ENCODE assay signal across 12 cellular contexts in genomic region chr15:75678324-75678690, GRCh38. TPM values are rescaled to one million over a fixed set of nuclear protein-coding genes. Genes with fewer than 3 reads are reported as not detected.
DNase-seq lines count a peak whose midpoint lies in the region; ATAC-seq, FAIRE-seq and TF ChIP-seq lines count a peak whose summit lies in the region.
"Not testable (repeated sequence)": the region's sequence is repeated elsewhere in the genome, so short reads cannot be mapped to it uniquely, and the experiment has no call there.
"Had no signal": no experiment of that assay in that cellular context is flagged by ENCODE, and none has a peak within 500 bp of the region (broad histone marks: within the 10 kb centered on the region; RNA-seq: fewer than 3 reads in every experiment).

No MANE protein-coding gene starts in this region.

- 53% methylated on average over 6 of the region's 6 CpGs for WGBS in K562 (ENCODE audit: insufficient coverage, low coverage, missing lambda C conversion rate)
- 81 to 92% methylated on average over 5 to 6 of the region's 6 CpGs for WGBS in gastroesophageal sphincter (ENCODE audit: low coverage in 1 of 2), 2 donors

- ATAC-seq in RWPE2 (ENCODE audit: low read depth); K562; gastroesophageal sphincter; stimulated activated effector memory CD8-positive, alpha-beta T cell treated with anti-CD3 and anti-CD28 coated beads, Interleukin-12 subunit alpha, Interleukin-12 subunit beta, amount 100 ng/mL, for 72 hours: not testable (repeated sequence)

- TF ChIP-seq RAD21 in K562 (CRISPR knock-in tag; conservative IDR thresholded peaks at IDR 0.05 in 1 of 2, IDR thresholded peaks at IDR 0.05 in 1 of 2): not testable (repeated sequence)

- DNase-seq in HFFc6; RWPE2 (ENCODE audit: low spot score); K562 (ENCODE audit: extremely low read depth in 1 of 4, low spot score in 3 of 4); stimulated activated effector memory CD8-positive, alpha-beta T cell treated with anti-CD3 and anti-CD28 coated beads, Interleukin-12 subunit alpha, Interleukin-12 subunit beta, amount 100 ng/mL, for 72 hours (ENCODE audit: low spot score in 2 of 2); tibial artery: not testable (repeated sequence)

- H2AFZ ChIP-seq in OCI-LY3 (ENCODE audit: low read depth, low read length): peak overlapping the region; percentile 40; the same call in 1 of the 2 replicates
- not testable (repeated sequence) for H2AFZ ChIP-seq in K562 (ENCODE audit: low read depth, low read length)

- not testable (repeated sequence) for H3K4me3 Mint-ChIP-seq in HFFc6; stimulated activated effector memory CD8-positive, alpha-beta T cell treated with anti-CD3 and anti-CD28 coated beads, Interleukin-12 subunit alpha, Interleukin-12 subunit beta, amount 100 ng/mL, for 72 hours

- not testable (repeated sequence) for H3K27ac ChIP-seq in BLaER1 treated with 17β-estradiol and CSF1 and Interleukin-3, amounts not matched to agents 10 nM and 100 nM; OCI-LY3 (ENCODE audit: low read length); K562 (ENCODE audit: extremely low read depth, low read depth, low read length)
- H3K27ac ChIP-seq in RWPE2 (ENCODE audit: poor library complexity, severe bottlenecking) (peak overlapping the region; percentile 16), gastroesophageal sphincter (peak overlapping the region in 3 of 4 donors; percentile 9 to 66 (median 35)), tibial artery (peak overlapping the region; percentile 18 to 89)

- H3K27ac Mint-ChIP-seq in HFFc6: peak overlapping the region; percentile 36; the same call in 1 of the 2 replicates
- H3K27ac Mint-ChIP-seq in stimulated activated effector memory CD8-positive, alpha-beta T cell treated with anti-CD3 and anti-CD28 coated beads, Interleukin-12 subunit alpha, Interleukin-12 subunit beta, amount 100 ng/mL, for 72 hours: peak overlapping the region; percentile 68

- H3K4me2 ChIP-seq in BLaER1 treated with 17β-estradiol and CSF1 and Interleukin-3, amounts not matched to agents 10 nM and 100 nM: peak overlapping the region in 9 of 11 experiments; percentile 60 to 82 (median 69); a peak in 16 of 22 replicates
- H3K4me2 ChIP-seq in OCI-LY3 (ENCODE audit: low read length); K562 (ENCODE audit: insufficient read depth, low read length): not testable (repeated sequence)

- not testable (repeated sequence) for H3K27me3 ChIP-seq in BLaER1 treated with 17β-estradiol and CSF1 and Interleukin-3, amounts not matched to agents 10 nM and 100 nM; OCI-LY3 (ENCODE audit: low read depth, low read length); RWPE2 (ENCODE audit: insufficient read depth, poor library complexity, severe bottlenecking); K562 (ENCODE audit: control insufficient read depth in 2 of 2, insufficient read depth in 2 of 2, low read length in 2 of 2); gastroesophageal sphincter; tibial artery

- H3K36me3 Mint-ChIP-seq in HFFc6 (ENCODE audit: low read depth): peaks cover 12% of the 10 kb centered on the region
- not testable (repeated sequence) for H3K36me3 Mint-ChIP-seq in stimulated activated effector memory CD8-positive, alpha-beta T cell treated with anti-CD3 and anti-CD28 coated beads, Interleukin-12 subunit alpha, Interleukin-12 subunit beta, amount 100 ng/mL, for 72 hours

- intact Hi-C loops in K562 (cut with micrococcal nuclease); tibial artery (cut with DNase I; ENCODE audit: low total_unique reads): not testable (repeated sequence)

- CTCF ChIA-PET in K562 (lab: Yijun Ruan, JAX; ENCODE audit: low intra/inter-chr PET ratio): not testable (repeated sequence)

- in situ Hi-C loops in K562 (cut with MboI): loop anchor here (5.0 to 10.0 kb wide), 2 partner anchors 311 to 654 kb away; partner anchors contain the start of genes MAN2C1 and PPCDC

- H3K27me3 Mint-ChIP-seq in HFFc6 (ENCODE audit: insufficient read depth): peaks cover 16% of the 10 kb centered on the region

- not testable (repeated sequence) for TF ChIP-seq POLR2A in K562 (conservative IDR thresholded peaks at IDR 0.05); gastroesophageal sphincter (IDR thresholded peaks at IDR 0.05)

- FAIRE-seq in K562 (lab: Jason Lieb, UNC): not testable (repeated sequence)

- not testable (repeated sequence) for H3K9me3 ChIP-seq in BLaER1 treated with 17β-estradiol and CSF1 and Interleukin-3, amounts not matched to agents 10 nM and 100 nM (replicated peaks in 1 of 11); OCI-LY3 (ENCODE audit: insufficient read depth, low read length); RWPE2 (ENCODE audit: severe bottlenecking); K562 (replicated peaks; ENCODE audit: control insufficient read depth, insufficient read depth, low read depth, low read length); gastroesophageal sphincter; tibial artery

- not testable (repeated sequence) for H3K79me2 ChIP-seq in OCI-LY3 (ENCODE audit: low read length); K562 (ENCODE audit: control insufficient read depth, insufficient read depth, low read length)

- H3K9ac ChIP-seq in BLaER1 treated with 17β-estradiol and CSF1 and Interleukin-3, amounts not matched to agents 10 nM and 100 nM; OCI-LY3 (ENCODE audit: low read length); K562 (ENCODE audit: insufficient read depth in 1 of 2, low read depth in 2 of 2, low read length in 2 of 2): not testable (repeated sequence)

- H3K9me3 Mint-ChIP-seq in HFFc6; stimulated activated effector memory CD8-positive, alpha-beta T cell treated with anti-CD3 and anti-CD28 coated beads, Interleukin-12 subunit alpha, Interleukin-12 subunit beta, amount 100 ng/mL, for 72 hours: not testable (repeated sequence)

- POLR2A ChIA-PET in K562 (lab: Yijun Ruan, JAX): interaction anchor here (1.2 to 1.6 kb wide), 2 partner anchors 9 to 12 kb away, joined by 3 to 14 read pairs; no protein-coding TSS in a partner anchor

- H3K4me3 ChIP-seq in BLaER1 treated with 17β-estradiol and CSF1 and Interleukin-3, amounts not matched to agents 10 nM and 100 nM; OCI-LY3 (ENCODE audit: low read length); RWPE2 (ENCODE audit: severe bottlenecking); K562; gastroesophageal sphincter; tibial artery: not testable (repeated sequence)

- TF ChIP-seq CTCF in HFFc6 (IDR thresholded peaks at IDR 0.05); OCI-LY3 (IDR thresholded peaks at IDR 0.05; ENCODE audit: low read depth, low read length); RWPE2 (IDR thresholded peaks at IDR 0.05; ENCODE audit: poor library complexity, severe bottlenecking); K562 (IDR thresholded peaks at IDR 0.05 in 2 of 3, conservative IDR thresholded peaks at IDR 0.05 in 1 of 3; ENCODE audit: insufficient read depth in 2 of 3, low read depth in 1 of 3, low read length in 3 of 3); gastroesophageal sphincter (IDR thresholded peaks at IDR 0.05); tibial artery (IDR thresholded peaks at IDR 0.05): not testable (repeated sequence)

- H3K36me3 ChIP-seq in BLaER1 treated with 17β-estradiol and CSF1 and Interleukin-3, amounts not matched to agents 10 nM and 100 nM; OCI-LY3 (replicated peaks; ENCODE audit: low read depth, low read length); RWPE2 (ENCODE audit: low read depth); K562 (ENCODE audit: control insufficient read depth, insufficient read depth, low read length): not testable (repeated sequence)
- H3K36me3 ChIP-seq in gastroesophageal sphincter: peaks cover 0 to 90% of the 10 kb centered on the region in 2 donors
- H3K36me3 ChIP-seq in tibial artery: peaks cover 64 to 85% (median 76%) of the 10 kb centered on the region in 3 donors

- peaks cover 20% of the 10 kb centered on the region for H3K4me1 Mint-ChIP-seq in HFFc6 (ENCODE audit: low read depth)
- not testable (repeated sequence) for H3K4me1 Mint-ChIP-seq in stimulated activated effector memory CD8-positive, alpha-beta T cell treated with anti-CD3 and anti-CD28 coated beads, Interleukin-12 subunit alpha, Interleukin-12 subunit beta, amount 100 ng/mL, for 72 hours

- not testable (repeated sequence) for BruUV-seq in K562 (replicated peaks; lab: Mats Ljungman, UMichigan)

- not testable (repeated sequence) for TF ChIP-seq EP300 in K562 (IDR thresholded peaks at IDR 0.05; ENCODE audit: low read length); gastroesophageal sphincter (IDR thresholded peaks at IDR 0.05)

- H3K4me1 ChIP-seq in BLaER1 treated with 17β-estradiol and CSF1 and Interleukin-3, amounts not matched to agents 10 nM and 100 nM: peaks cover 24 to 66% (median 53%) of the 10 kb centered on the region in 10 experiments
- not testable (repeated sequence) for H3K4me1 ChIP-seq in OCI-LY3 (ENCODE audit: low read length)
- H3K4me1 ChIP-seq in RWPE2 (ENCODE audit: insufficient read depth, poor library complexity, severe bottlenecking) (peaks cover 13% of the 10 kb centered on the region), K562 (replicated peaks in 1 of 2; ENCODE audit: control insufficient read depth in 2 of 2, insufficient read depth in 2 of 2, low read length in 2 of 2) (peaks cover 0 to 47% of the 10 kb centered on the region in 2 experiments; a peak in 3 of 5 replicates), gastroesophageal sphincter (peaks cover 0 to 42% (median 21%) of the 10 kb centered on the region in 3 donors), tibial artery (peaks cover 6 to 41% (median 37%) of the 10 kb centered on the region in 4 donors)

- peaks cover 0 to 12% (median 0%) of the 10 kb centered on the region in 11 experiments; a peak in 5 of 22 replicates for H4K20me1 ChIP-seq in BLaER1 treated with 17β-estradiol and CSF1 and Interleukin-3, amounts not matched to agents 10 nM and 100 nM
- H4K20me1 ChIP-seq in OCI-LY3 (ENCODE audit: insufficient read depth, low read length); K562 (replicated peaks; ENCODE audit: control insufficient read depth, insufficient read depth, low read length): not testable (repeated sequence)

- H3K9me1 ChIP-seq in K562 (ENCODE audit: control insufficient read depth, insufficient read depth, low read length): not testable (repeated sequence)

RNA-seq across cellular contexts. Expression of gene SNX33, which starts 30.6 kb away (rescaled TPM):
- total RNA-seq in HFFc6 (2021; fragmentation: NEBNext Ultra II Directional; extraction: Animal tissue kit (Norgen Biotek cat#: 25700)): 10 to 100 TPM; 23.3 to 28.1 (median 25.3) TPM
- total RNA-seq in K562 (2011; cell fraction: chromatin; rRNA removed; ENCODE audit: low replicate concordance): 12.7 and 30.2 TPM in 2 replicates
- total RNA-seq in K562 (2011; cell fraction: nucleolus; rRNA removed): 20.0 and 22.7 TPM in 2 replicates
- 17.2 and 19.9 TPM in 2 replicates for total RNA-seq in K562 (2011; cell fraction: nucleoplasm; rRNA removed)
- total RNA-seq in K562 (2014; rRNA removed) (10.0 and 13.0 TPM in 2 replicates), K562 (2014; rRNA removed; fragmentation: Illumina TruSeq; extraction: Trizol) (4.3 and 4.7 TPM in 2 replicates), K562 (2015; rRNA removed; fragmentation: Illumina TruSeq; extraction: Trizol) (8.3 and 8.8 TPM in 2 replicates), K562 (2021) (14.1 and 14.8 TPM in 2 replicates), gastroesophageal sphincter (10 to 100 TPM; 32.8 to 51.5 (median 41.2) TPM)
- polyA plus RNA-seq in K562 (2011; rRNA removed) (7.9 and 8.2 TPM in 2 replicates), K562 (2014; fragmentation: Illumina TruSeq; extraction: Trizol) (10.1 TPM in 2 replicates), K562 (2014; fragmentation: Nextera tagmentation; extraction: Ambion mirVana) (1 to 10 TPM; 1.4 to 1.8 TPM), K562 (2014; rRNA removed) (7.5 and 8.3 TPM in 2 replicates)
- polyA plus RNA-seq in K562 (2011; cell fraction: cytosol; rRNA removed): 9.2 and 11.6 TPM in 2 replicates
- polyA plus RNA-seq in K562 (2011; cell fraction: nucleus; rRNA removed): 16.8 and 25.3 TPM in 2 replicates
- polyA plus RNA-seq in K562 (2012): 11.0 and 16.8 TPM in 2 replicates
- 10.9 and 12.8 TPM in 2 replicates for polyA minus RNA-seq in K562 (2011; rRNA and poly(A)+ RNA removed)
- polyA minus RNA-seq in K562 (2011; cell fraction: cytosol; rRNA and poly(A)+ RNA removed): 11.5 and 12.8 TPM in 2 replicates
- 10.5 and 12.7 TPM in 2 replicates for polyA minus RNA-seq in K562 (2011; cell fraction: nucleus; rRNA and poly(A)+ RNA removed)

RNA-seq across cellular contexts. Expression of gene CSPG4, which starts 34.3 kb away (rescaled TPM):
- total RNA-seq in HFFc6 (2021; fragmentation: NEBNext Ultra II Directional; extraction: Animal tissue kit (Norgen Biotek cat#: 25700)): 100 to 1,000 TPM in 1 of 6 experiments, 10 to 100 TPM in 5; 81.2 to 111 (median 95.7) TPM
- total RNA-seq in K562 (2011; cell fraction: chromatin; rRNA removed; ENCODE audit: low replicate concordance): 0.07 and 1.1 TPM in 2 replicates
- 0.39 and 1.2 TPM in 2 replicates for total RNA-seq in K562 (2011; cell fraction: nucleolus; rRNA removed)
- total RNA-seq in K562 (2011; cell fraction: nucleoplasm; rRNA removed): 0.22 and 0.23 TPM in 2 replicates
- total RNA-seq in K562 (2014; rRNA removed) (0.08 TPM in 1 of 2 replicates, not detected in the other), K562 (2014; rRNA removed; fragmentation: Illumina TruSeq; extraction: Trizol) (not detected in 2 replicates), K562 (2015; rRNA removed; fragmentation: Illumina TruSeq; extraction: Trizol) (under 0.01 TPM in 1 of 2 replicates, not detected in the other), K562 (2021) (0.07 TPM in 2 replicates), gastroesophageal sphincter (100 to 1,000 TPM in 3 of 4 donors, 10 to 100 TPM in 1; 98.7 to 396 (median 151) TPM)
- polyA plus RNA-seq in K562 (2011; rRNA removed) (0.04 and 0.08 TPM in 2 replicates), K562 (2014; fragmentation: Illumina TruSeq; extraction: Trizol) (0.01 and 0.03 TPM in 2 replicates), K562 (2014; fragmentation: Nextera tagmentation; extraction: Ambion mirVana) (not detected), K562 (2014; rRNA removed) (not detected in 2 replicates)
- polyA plus RNA-seq in K562 (2011; cell fraction: cytosol; rRNA removed): 0.06 and 0.16 TPM in 2 replicates
- 0.21 and 0.73 TPM in 2 replicates for polyA plus RNA-seq in K562 (2011; cell fraction: nucleus; rRNA removed)
- polyA plus RNA-seq in K562 (2012): 0.10 and 0.32 TPM in 2 replicates
- polyA minus RNA-seq in K562 (2011; rRNA and poly(A)+ RNA removed): 0.09 and 0.11 TPM in 2 replicates
- polyA minus RNA-seq in K562 (2011; cell fraction: cytosol; rRNA and poly(A)+ RNA removed): 0.29 and 0.73 TPM in 2 replicates
- polyA minus RNA-seq in K562 (2011; cell fraction: nucleus; rRNA and poly(A)+ RNA removed): 0.33 and 0.40 TPM in 2 replicates
- total RNA-seq: CD4-positive, alpha-beta memory T cell; CD4-positive, CD25-positive, alpha-beta regulatory T cell; CD8-positive, alpha-beta memory T cell had no signal
- polyA plus RNA-seq: CD14-positive monocyte; CD4-positive, alpha-beta memory T cell; CD4-positive, CD25-positive, alpha-beta regulatory T cell; CD8-positive, alpha-beta memory T cell had no signal

RNA-seq across cellular contexts. Expression of gene IMP3, which starts 38.3 kb away (rescaled TPM):
- total RNA-seq in HFFc6 (2021; fragmentation: NEBNext Ultra II Directional; extraction: Animal tissue kit (Norgen Biotek cat#: 25700)): 10 to 100 TPM; 55.1 to 62.9 (median 58.7) TPM
- 30.2 and 42.6 TPM in 2 replicates for total RNA-seq in K562 (2011; cell fraction: chromatin; rRNA removed; ENCODE audit: low replicate concordance)
- 67.6 and 76.2 TPM in 2 replicates for total RNA-seq in K562 (2011; cell fraction: nucleolus; rRNA removed)
- 56.2 and 65.3 TPM in 2 replicates for total RNA-seq in K562 (2011; cell fraction: nucleoplasm; rRNA removed)
- total RNA-seq in K562 (2014; rRNA removed) (140 and 159 TPM in 2 replicates), K562 (2014; rRNA removed; fragmentation: Illumina TruSeq; extraction: Trizol) (74.4 and 74.6 TPM in 2 replicates), K562 (2015; rRNA removed; fragmentation: Illumina TruSeq; extraction: Trizol) (87.6 and 93.6 TPM in 2 replicates), K562 (2021) (113 and 124 TPM in 2 replicates), gastroesophageal sphincter (10 to 100 TPM; 72.8 to 94.9 (median 85.5) TPM)
- polyA plus RNA-seq in K562 (2011; rRNA removed) (58.5 and 68.3 TPM in 2 replicates), K562 (2014; fragmentation: Illumina TruSeq; extraction: Trizol) (44.5 and 47.1 TPM in 2 replicates), K562 (2014; fragmentation: Nextera tagmentation; extraction: Ambion mirVana) (10 to 100 TPM; 14.5 to 15.5 TPM), K562 (2014; rRNA removed) (160 and 161 TPM in 2 replicates)
- polyA plus RNA-seq in K562 (2011; cell fraction: cytosol; rRNA removed): 92.2 and 249 TPM in 2 replicates
- 55.6 and 61.8 TPM in 2 replicates for polyA plus RNA-seq in K562 (2011; cell fraction: nucleus; rRNA removed)
- polyA plus RNA-seq in K562 (2012): 84.1 and 118 TPM in 2 replicates
- 15.4 and 19.4 TPM in 2 replicates for polyA minus RNA-seq in K562 (2011; rRNA and poly(A)+ RNA removed)
- polyA minus RNA-seq in K562 (2011; cell fraction: cytosol; rRNA and poly(A)+ RNA removed): 32.6 and 34.2 TPM in 2 replicates
- polyA minus RNA-seq in K562 (2011; cell fraction: nucleus; rRNA and poly(A)+ RNA removed): 26.5 and 42.5 TPM in 2 replicates

RNA-seq across cellular contexts. Expression of gene SNUPN, which starts 52.8 kb away (rescaled TPM):
- total RNA-seq in HFFc6 (2021; fragmentation: NEBNext Ultra II Directional; extraction: Animal tissue kit (Norgen Biotek cat#: 25700)): 10 to 100 TPM; 22.5 to 28.4 (median 25.1) TPM
- total RNA-seq in K562 (2011; cell fraction: chromatin; rRNA removed; ENCODE audit: low replicate concordance): 34.5 and 36.5 TPM in 2 replicates
- 19.9 and 23.8 TPM in 2 replicates for total RNA-seq in K562 (2011; cell fraction: nucleolus; rRNA removed)
- 23.1 and 26.6 TPM in 2 replicates for total RNA-seq in K562 (2011; cell fraction: nucleoplasm; rRNA removed)
- total RNA-seq in K562 (2014; rRNA removed) (32.2 and 33.0 TPM in 2 replicates), K562 (2014; rRNA removed; fragmentation: Illumina TruSeq; extraction: Trizol) (39.5 and 41.6 TPM in 2 replicates), K562 (2015; rRNA removed; fragmentation: Illumina TruSeq; extraction: Trizol) (36.9 and 40.0 TPM in 2 replicates), K562 (2021) (36.6 and 38.3 TPM in 2 replicates), gastroesophageal sphincter (10 to 100 TPM; 18.6 to 27.3 (median 21.0) TPM)
- polyA plus RNA-seq in K562 (2011; rRNA removed) (29.7 and 38.4 TPM in 2 replicates), K562 (2014; fragmentation: Illumina TruSeq; extraction: Trizol) (40.9 and 45.0 TPM in 2 replicates), K562 (2014; fragmentation: Nextera tagmentation; extraction: Ambion mirVana) (10 to 100 TPM; 69.3 to 78.3 TPM), K562 (2014; rRNA removed) (38.0 and 42.5 TPM in 2 replicates)
- 17.4 and 23.6 TPM in 2 replicates for polyA plus RNA-seq in K562 (2011; cell fraction: cytosol; rRNA removed)
- 17.4 and 19.5 TPM in 2 replicates for polyA plus RNA-seq in K562 (2011; cell fraction: nucleus; rRNA removed)
- polyA plus RNA-seq in K562 (2012): 29.0 and 35.1 TPM in 2 replicates
- polyA minus RNA-seq in K562 (2011; rRNA and poly(A)+ RNA removed): 35.1 and 36.0 TPM in 2 replicates
- 16.3 and 20.6 TPM in 2 replicates for polyA minus RNA-seq in K562 (2011; cell fraction: cytosol; rRNA and poly(A)+ RNA removed)
- polyA minus RNA-seq in K562 (2011; cell fraction: nucleus; rRNA and poly(A)+ RNA removed): 10.6 and 18.4 TPM in 2 replicates

Comparison
In these comparisons a context has a peak if more than half of its experiments do, and no peak if none do; other contexts are left out.
1. RNA of gene CSPG4, which starts 34.3 kb away (total RNA-seq): 98.7 to 396 TPM in gastroesophageal sphincter and 81.2 to 111 TPM in HFFc6; under 0.01 to 1.2 TPM in K562; every median in the first group is over 10 times any median in the second.